39 cellular contexts compared by ENCODE assay signal in the genomic region with DNA sequence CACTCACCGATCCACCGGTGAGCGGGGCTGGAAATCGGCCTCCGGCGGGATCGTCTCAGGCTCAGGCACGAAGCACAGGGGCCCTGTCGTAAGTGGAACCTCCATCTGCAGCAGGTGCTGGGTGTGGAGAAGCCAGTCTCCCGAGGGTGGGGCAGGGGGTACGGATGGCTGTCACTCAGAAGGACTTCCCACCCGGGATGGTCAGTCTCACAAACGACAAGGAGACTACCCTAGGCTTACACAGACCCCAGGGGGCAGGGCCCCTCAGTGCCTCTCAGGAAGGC. TPM values are rescaled to one million over a fixed set of nuclear protein-coding genes. Genes with fewer than 3 reads are reported as not detected.
"Had no signal": no experiment of that assay in that cellular context is flagged by ENCODE, and none has a peak within 500 bp of the region (broad histone marks: within the 10 kb centered on the region; RNA-seq: fewer than 3 reads in every experiment).

No MANE protein-coding gene starts in this region.

- H3K4me3 ChIP-seq: ascending aorta, cardiac muscle cell had no signal

- H3K27ac ChIP-seq: ascending aorta, cardiac muscle cell, VCaP had no signal

- ATAC-seq: activated CD8-positive, alpha-beta T cell treated with anti-CD3 and anti-CD28 coated beads for 36 hours; activated naive CD8-positive, alpha-beta T cell treated with anti-CD3 and anti-CD28 coated beads, Interleukin-2, amount 50 U/mL, for 24 hours; activated T-cell treated with anti-CD3 and anti-CD28 coated beads, Interleukin-2, amount 50 U/mL, for 4 hours; activated T-cell treated with anti-CD3 and anti-CD28 coated beads, Interleukin-2, amount 50 U/mL, for 72 hours; activated T-helper 17 cell treated with anti-CD3 and anti-CD28 coated beads, Interleukin-2, amount 50 U/mL, for 72 hours had no signal

- DNase-seq: activated B cell treated with CpG ODN at 0.5 μM for 24 hours; activated CD4-positive, alpha-beta memory T cell treated with anti-CD3 and anti-CD28 coated beads for 36 hours; activated CD4-positive, alpha-beta T cell treated with anti-CD3 and anti-CD28 coated beads for 4 hours; activated CD4-positive, alpha-beta T cell treated with anti-CD3 and anti-CD28 coated beads, Interleukin-2, amount 10 ng/mL, durations not matched to agents 24 days and 14 days; activated CD4-positive, alpha-beta T cell treated with anti-CD3 and anti-CD28 coated beads, Interleukin-2, amount 50 U/mL, for 1 hour; activated CD4-positive, alpha-beta T cell treated with anti-CD3 and anti-CD28 coated beads, Interleukin-2, amount 50 U/mL, for 4 hours; activated CD4-positive, CD25-positive, alpha-beta regulatory T cell treated with anti-CD3 and anti-CD28 coated beads, Interleukin-2, amount 50 U/mL, for 72 hours; activated CD8-positive, alpha-beta memory T cell treated with anti-CD3 and anti-CD28 coated beads, Interleukin-2, amount 50 U/mL, for 4 hours; activated CD8-positive, alpha-beta T cell treated with anti-CD3 and anti-CD28 coated beads for 36 hours; activated effector memory CD4-positive, alpha-beta T cell treated with anti-CD3 and anti-CD28 coated beads, Interleukin-2, amount 50 U/mL, for 16 hours; activated gamma-delta T cell treated with Interleukin-2 at 50 U/mL for 16 hours; activated naive CD4-positive, alpha-beta T cell; activated naive CD4-positive, alpha-beta T cell treated with anti-CD3 and anti-CD28 coated beads for 36 hours; activated naive CD8-positive, alpha-beta T cell treated with anti-CD3 and anti-CD28 coated beads, Interleukin-2, amount 10 ng/mL, durations not matched to agents 7 days and 5 days; activated naive CD8-positive, alpha-beta T cell treated with anti-CD3 and anti-CD28 coated beads, Interleukin-2, amount 50 U/mL, for 24 hours; activated T-cell treated with anti-CD3 and anti-CD28 coated beads for 4 hours; activated T-cell treated with anti-CD3 and anti-CD28 coated beads, Interleukin-2, amount 50 U/mL, for 1 hour; activated T-cell treated with anti-CD3 and anti-CD28 coated beads, Interleukin-2, amount 50 U/mL, for 4 hours; activated T-cell treated with anti-CD3 and anti-CD28 coated beads, Interleukin-2, amount 50 U/mL, for 72 hours; amygdala; anterior cingulate cortex; caudate nucleus; cerebellar nuclear complex; T-helper 1 cell; T-helper 2 cell; T-helper 9 cell had no signal

- H3K27me3 Mint-ChIP-seq: activated B cell treated with CpG ODN at 0.5 μM for 24 hours; activated CD4-positive, alpha-beta T cell treated with anti-CD3 and anti-CD28 coated beads, Interleukin-2, amount 10 ng/mL, durations not matched to agents 24 days and 14 days; activated CD8-positive, alpha-beta T cell treated with anti-CD3 and anti-CD28 coated beads for 36 hours; activated naive CD4-positive, alpha-beta T cell treated with anti-CD3 and anti-CD28 coated beads, Interleukin-2, amount 50 U/mL, for 24 hours; activated naive CD8-positive, alpha-beta T cell; activated naive CD8-positive, alpha-beta T cell treated with anti-CD3 and anti-CD28 coated beads, Interleukin-2, amount 10 ng/mL, durations not matched to agents 7 days and 5 days; activated naive CD8-positive, alpha-beta T cell treated with anti-CD3 and anti-CD28 coated beads, Interleukin-2, amount 50 U/mL, for 24 hours; activated T-helper 17 cell treated with anti-CD3 and anti-CD28 coated beads, Interleukin-2, amount 50 U/mL, for 72 hours had no signal

- H3K9me3 Mint-ChIP-seq: activated B cell treated with CpG ODN at 0.5 μM for 24 hours; activated CD4-positive, alpha-beta memory T cell treated with anti-CD3 and anti-CD28 coated beads for 36 hours; activated CD4-positive, alpha-beta T cell treated with anti-CD3 and anti-CD28 coated beads, Interleukin-2, amount 10 ng/mL, durations not matched to agents 24 days and 14 days; activated CD8-positive, alpha-beta T cell treated with anti-CD3 and anti-CD28 coated beads for 36 hours; activated naive CD4-positive, alpha-beta T cell treated with anti-CD3 and anti-CD28 coated beads for 36 hours; activated naive CD4-positive, alpha-beta T cell treated with anti-CD3 and anti-CD28 coated beads, Interleukin-2, amount 50 U/mL, for 24 hours; activated naive CD8-positive, alpha-beta T cell treated with anti-CD3 and anti-CD28 coated beads, Interleukin-2, amount 10 ng/mL, durations not matched to agents 7 days and 5 days; activated naive CD8-positive, alpha-beta T cell treated with anti-CD3 and anti-CD28 coated beads, Interleukin-2, amount 50 U/mL, for 24 hours; activated T-cell treated with anti-CD3 and anti-CD28 coated beads, Interleukin-2, amount 50 U/mL, for 4 hours; activated T-helper 1 cell treated with anti-CD3 and anti-CD28 coated beads, Interleukin-12 subunit alpha, Interleukin-12 subunit beta, Interleukin-2, Interleukin-4 antibody, amounts not matched to agents 30 ng/mL and 10 ng/mL and 1 ng/mL, durations not matched to agents 14 hours and 24 hours and 36 hours; activated T-helper 17 cell treated with anti-CD3 and anti-CD28 coated beads, Interleukin-2, amount 50 U/mL, for 72 hours; brain; central memory CD8-positive, alpha-beta T cell; T-helper 2 cell treated with Interferon-gamma antibody and Interleukin-4, amounts not matched to agents 5 μg/mL and 100 μg/mL, for 36 hours had no signal

- H3K4me3 Mint-ChIP-seq: activated B cell treated with CpG ODN at 0.5 μM for 24 hours; activated CD4-positive, alpha-beta memory T cell treated with anti-CD3 and anti-CD28 coated beads for 36 hours; activated CD4-positive, alpha-beta T cell treated with anti-CD3 and anti-CD28 coated beads, Interleukin-2, amount 10 ng/mL, durations not matched to agents 24 days and 14 days; activated CD8-positive, alpha-beta T cell treated with anti-CD3 and anti-CD28 coated beads for 36 hours; activated naive CD4-positive, alpha-beta T cell treated with anti-CD3 and anti-CD28 coated beads for 36 hours; activated naive CD4-positive, alpha-beta T cell treated with anti-CD3 and anti-CD28 coated beads, Interleukin-2, amount 50 U/mL, for 24 hours; activated naive CD8-positive, alpha-beta T cell; activated naive CD8-positive, alpha-beta T cell treated with anti-CD3 and anti-CD28 coated beads, Interleukin-2, amount 10 ng/mL, durations not matched to agents 7 days and 5 days; activated naive CD8-positive, alpha-beta T cell treated with anti-CD3 and anti-CD28 coated beads, Interleukin-2, amount 50 U/mL, for 24 hours; activated T-cell treated with anti-CD3 and anti-CD28 coated beads, Interleukin-2, amount 50 U/mL, for 4 hours; activated T-cell treated with anti-CD3 and anti-CD28 coated beads, Interleukin-2, amount 50 U/mL, for 72 hours; activated T-helper 1 cell treated with anti-CD3 and anti-CD28 coated beads, Interleukin-12 subunit alpha, Interleukin-12 subunit beta, Interleukin-2, Interleukin-4 antibody, amounts not matched to agents 30 ng/mL and 10 ng/mL and 1 ng/mL, durations not matched to agents 14 hours and 24 hours and 36 hours; activated T-helper 17 cell treated with anti-CD3 and anti-CD28 coated beads, Interleukin-2, amount 50 U/mL, for 72 hours; brain; central memory CD8-positive, alpha-beta T cell; T-helper 1 cell treated with Interleukin-12 subunit alpha and Interleukin-12 subunit beta and Interleukin-4 antibody, amounts not matched to agents 30 μg/mL and 1 μg/mL, for 36 hours; T-helper 2 cell treated with Interferon-gamma antibody and Interleukin-4, amounts not matched to agents 5 μg/mL and 100 μg/mL, for 36 hours had no signal

- H3K4me1 Mint-ChIP-seq: activated B cell treated with CpG ODN at 0.5 μM for 24 hours; activated CD4-positive, alpha-beta T cell treated with anti-CD3 and anti-CD28 coated beads, Interleukin-2, amount 10 ng/mL, durations not matched to agents 24 days and 14 days; activated naive CD4-positive, alpha-beta T cell treated with anti-CD3 and anti-CD28 coated beads, Interleukin-2, amount 50 U/mL, for 24 hours; activated naive CD8-positive, alpha-beta T cell treated with anti-CD3 and anti-CD28 coated beads, Interleukin-2, amount 10 ng/mL, durations not matched to agents 7 days and 5 days; activated naive CD8-positive, alpha-beta T cell treated with anti-CD3 and anti-CD28 coated beads, Interleukin-2, amount 50 U/mL, for 24 hours; activated T-helper 17 cell treated with anti-CD3 and anti-CD28 coated beads, Interleukin-2, amount 50 U/mL, for 72 hours; brain; central memory CD8-positive, alpha-beta T cell had no signal

- H3K27me3 ChIP-seq: ascending aorta, cardiac muscle cell had no signal

- H3K4me1 ChIP-seq: ascending aorta had no signal

- H3K9me3 ChIP-seq: ascending aorta had no signal

- H3K36me3 Mint-ChIP-seq: activated CD4-positive, alpha-beta memory T cell treated with anti-CD3 and anti-CD28 coated beads for 36 hours; activated naive CD4-positive, alpha-beta T cell treated with anti-CD3 and anti-CD28 coated beads, Interleukin-2, amount 50 U/mL, for 24 hours; activated naive CD8-positive, alpha-beta T cell; activated naive CD8-positive, alpha-beta T cell treated with anti-CD3 and anti-CD28 coated beads, Interleukin-2, amount 10 ng/mL, durations not matched to agents 7 days and 5 days; brain had no signal

- H3K27ac Mint-ChIP-seq: activated B cell treated with CpG ODN at 0.5 μM for 24 hours; activated CD4-positive, alpha-beta memory T cell treated with anti-CD3 and anti-CD28 coated beads for 36 hours; activated CD4-positive, alpha-beta T cell treated with anti-CD3 and anti-CD28 coated beads, Interleukin-2, amount 10 ng/mL, durations not matched to agents 24 days and 14 days; activated CD8-positive, alpha-beta T cell treated with anti-CD3 and anti-CD28 coated beads for 36 hours; activated naive CD4-positive, alpha-beta T cell treated with anti-CD3 and anti-CD28 coated beads for 36 hours; activated naive CD4-positive, alpha-beta T cell treated with anti-CD3 and anti-CD28 coated beads, Interleukin-2, amount 50 U/mL, for 24 hours; activated naive CD8-positive, alpha-beta T cell; activated naive CD8-positive, alpha-beta T cell treated with anti-CD3 and anti-CD28 coated beads, Interleukin-2, amount 10 ng/mL, durations not matched to agents 7 days and 5 days; activated naive CD8-positive, alpha-beta T cell treated with anti-CD3 and anti-CD28 coated beads, Interleukin-2, amount 50 U/mL, for 24 hours; activated T-cell treated with anti-CD3 and anti-CD28 coated beads, Interleukin-2, amount 50 U/mL, for 72 hours; activated T-helper 1 cell treated with anti-CD3 and anti-CD28 coated beads, Interleukin-12 subunit alpha, Interleukin-12 subunit beta, Interleukin-2, Interleukin-4 antibody, amounts not matched to agents 30 ng/mL and 10 ng/mL and 1 ng/mL, durations not matched to agents 14 hours and 24 hours and 36 hours; activated T-helper 17 cell treated with anti-CD3 and anti-CD28 coated beads, Interleukin-2, amount 50 U/mL, for 72 hours; T-helper 1 cell treated with Interleukin-12 subunit alpha and Interleukin-12 subunit beta and Interleukin-4 antibody, amounts not matched to agents 30 μg/mL and 1 μg/mL, for 36 hours; T-helper 2 cell treated with Interferon-gamma antibody and Interleukin-4, amounts not matched to agents 5 μg/mL and 100 μg/mL, for 36 hours had no signal

- H3K36me3 ChIP-seq: ascending aorta, cardiac muscle cell had no signal

RNA-seq across cellular contexts. Expression of a gene that starts 47.6 kb away (rescaled TPM):
- total RNA-seq: activated B cell treated with CpG ODN at 0.5 μM for 24 hours; activated CD4-positive, alpha-beta memory T cell treated with anti-CD3 and anti-CD28 coated beads for 36 hours; activated CD4-positive, alpha-beta T cell treated with anti-CD3 and anti-CD28 coated beads, Interleukin-2, amount 10 ng/mL, durations not matched to agents 24 days and 14 days; activated CD8-positive, alpha-beta memory T cell treated with anti-CD3 and anti-CD28 coated beads for 36 hours; activated naive CD4-positive, alpha-beta T cell treated with anti-CD3 and anti-CD28 coated beads for 36 hours; activated naive CD8-positive, alpha-beta T cell treated with anti-CD3 and anti-CD28 coated beads, Interleukin-2, amount 10 ng/mL, durations not matched to agents 7 days and 5 days; activated T-cell treated with anti-CD3 and anti-CD28 coated beads, Interleukin-2, amount 50 U/mL, for 4 hours; activated T-helper 1 cell treated with anti-CD3 and anti-CD28 coated beads, Interleukin-12 subunit alpha, Interleukin-12 subunit beta, Interleukin-2, Interleukin-4 antibody, amounts not matched to agents 30 ng/mL and 10 ng/mL and 1 ng/mL, durations not matched to agents 14 hours and 24 hours and 36 hours; ascending aorta; bronchial epithelial cell had no signal
